In genomic region chr3:169028716-169029115, GRCh38 we compare ENCODE assay signal across 21 cellular contexts.
"Had no signal": no experiment of that assay in that cellular context is flagged by ENCODE, and none has a peak within 500 bp of the region (broad histone marks: within the 10 kb centered on the region; RNA-seq: fewer than 3 reads in every experiment).

No MANE protein-coding gene starts in this region.

- H3K4me3 ChIP-seq: coronary artery, dorsolateral prefrontal cortex, gastroesophageal sphincter, mucosa of descending colon, psoas muscle, spleen, testis, tibial nerve, upper lobe of right lung, vagina had no signal

- H3K27ac ChIP-seq: coronary artery, dorsolateral prefrontal cortex, gastroesophageal sphincter, neutrophil, psoas muscle, spleen, testis, tibial nerve, upper lobe of right lung, vagina had no signal

- H3K27me3 ChIP-seq: gastroesophageal sphincter, neutrophil, spleen, testis, tibial nerve, upper lobe of right lung, vagina had no signal

- H3K9me3 ChIP-seq: gastroesophageal sphincter, mucosa of descending colon, neutrophil, psoas muscle, testis, tibial nerve, upper lobe of right lung, vagina had no signal

- H3K4me1 ChIP-seq: psoas muscle, spleen, testis, tibial nerve, upper lobe of right lung, vagina had no signal

- DNase-seq: dorsolateral prefrontal cortex; effector CD8-positive, alpha-beta T cell; kidney; mucosa of descending colon; naive thymus-derived CD8-positive, alpha-beta T cell; psoas muscle; spleen; stimulated activated CD4-positive, alpha-beta T cell treated with anti-CD3 and anti-CD28 coated beads, Interleukin-15, amount 100 ng/mL, for 24 hours; stimulated activated CD4-positive, alpha-beta T cell treated with anti-CD3 and anti-CD28 coated beads, Interleukin-1b, Interleukin-23, amount 100 ng/mL, for 48 hours; stimulated activated CD4-positive, alpha-beta T cell treated with anti-CD3 and anti-CD28 coated beads, Interleukin-4, amount 100 ng/mL, for 24 hours; stimulated activated naive B cell treated with anti-CD40 and anti-IgM and Interleukin-4, amounts not matched to agents 10 μg/mL and 1 μg/mL and 100 μg/mL, for 72 hours; stimulated activated naive CD8-positive, alpha-beta T cell treated with anti-CD3 and anti-CD28 coated beads, Interleukin-15, amount 100 ng/mL, for 72 hours; testis; upper lobe of right lung had no signal

- FAIRE-seq: kidney had no signal

- H3K36me3 ChIP-seq: gastroesophageal sphincter, neutrophil, spleen, tibial nerve, upper lobe of right lung, vagina had no signal

- ATAC-seq: esophagus mucosa; gastroesophageal sphincter; mucosa of descending colon; naive thymus-derived CD8-positive, alpha-beta T cell; psoas muscle; sciatic nerve; stimulated activated naive B cell treated with anti-CD40 and anti-IgM and Interleukin-4, amounts not matched to agents 10 μg/mL and 1 μg/mL and 100 μg/mL, for 72 hours; stimulated activated naive CD8-positive, alpha-beta T cell treated with anti-CD3 and anti-CD28 coated beads, Interleukin-15, amount 100 ng/mL, for 72 hours; upper lobe of right lung had no signal
